ENCODE assay signal across 10 cellular contexts in genomic region chr1:6001992-6002576, GRCh38. TPM values are rescaled to one million over a fixed set of nuclear protein-coding genes. Genes with fewer than 3 reads are reported as not detected.
DNase-seq lines count a peak whose midpoint lies in the region; ATAC-seq, FAIRE-seq and TF ChIP-seq lines count a peak whose summit lies in the region.
"Had no signal": no experiment of that assay in that cellular context is flagged by ENCODE, and none has a peak within 500 bp of the region (broad histone marks: within the 10 kb centered on the region; RNA-seq: fewer than 3 reads in every experiment).

No MANE protein-coding gene starts in this region.

- H3K4me1 ChIP-seq in lower lobe of right lung: no peaks in the 10 kb centered on the region
- peaks cover 5% of the 10 kb centered on the region for H3K4me1 ChIP-seq in effector memory CD4-positive, alpha-beta T cell (ENCODE audit: control insufficient read depth, insufficient read depth, low read length, poor library complexity, severe bottlenecking)

- H3K36me3 Mint-ChIP-seq in T-helper 17 cell (ENCODE audit: low read depth): no peaks in the 10 kb centered on the region

- H3K27ac ChIP-seq in lower lobe of right lung: no peak overlapping the region
- no peak overlapping the region for H3K27ac ChIP-seq in effector memory CD4-positive, alpha-beta T cell (ENCODE audit: insufficient read depth, low read length, poor library complexity, severe bottlenecking)

- no peaks in the 10 kb centered on the region for H3K9me3 ChIP-seq in T-helper 17 cell (ENCODE audit: control insufficient read depth, low read length, poor library complexity, severe bottlenecking)
- H3K9me3 ChIP-seq in lower lobe of right lung: no peaks in the 10 kb centered on the region
- H3K9me3 ChIP-seq in effector memory CD4-positive, alpha-beta T cell (ENCODE audit: control insufficient read depth, low read length): no peaks in the 10 kb centered on the region

- H3K36me3 ChIP-seq in lower lobe of right lung: no peaks in the 10 kb centered on the region
- H3K36me3 ChIP-seq in effector memory CD4-positive, alpha-beta T cell (ENCODE audit: control insufficient read depth, insufficient read depth, low read length): no peaks in the 10 kb centered on the region

- no peak for TF ChIP-seq CTCF in lower lobe of right lung (IDR thresholded peaks at IDR 0.05)

- peaks cover 28% of the 10 kb centered on the region for H3K4me1 Mint-ChIP-seq in T-helper 17 cell

- no peak for FAIRE-seq in GM12891 (lab: Jason Lieb, UNC)
- FAIRE-seq: endometrium had no signal

- intact Hi-C loops in lower lobe of right lung (cut with DNase I): no loop called here

- no peak overlapping the region for H3K27ac Mint-ChIP-seq in T-helper 17 cell
- H3K27ac Mint-ChIP-seq: activated naive CD4-positive, alpha-beta T cell treated with anti-CD3 and anti-CD28 coated beads, Interleukin-2, amount 10 ng/mL, durations not matched to agents 7 days and 5 days had no signal

- DNase-seq in DMS153 treated with DMSO at 0.1 percent for 48 hours (lab: John Stamatoyannopoulos, UW; ENCODE audit: unreplicated experiment): peak; percentile 74
- peak; percentile 87 for DNase-seq in NCI-H1105 (lab: John Stamatoyannopoulos, UW)
- no peak for DNase-seq in T-helper 17 cell
- DNase-seq in lower lobe of right lung: peak; percentile 39
- DNase-seq in GM12891 (ENCODE audit: insufficient read length, low spot score): no peak
- no peak for DNase-seq in effector memory CD4-positive, alpha-beta T cell
- DNase-seq: activated naive CD4-positive, alpha-beta T cell treated with anti-CD3 and anti-CD28 coated beads, Interleukin-2, amount 10 ng/mL, durations not matched to agents 7 days and 5 days had no signal

- TF ChIP-seq POLR2A in GM12891 (IDR thresholded peaks at IDR 0.05; ENCODE audit: low read depth, low read length): no peak

- no peaks in the 10 kb centered on the region for H3K27me3 Mint-ChIP-seq in T-helper 17 cell
- H3K27me3 Mint-ChIP-seq: activated naive CD4-positive, alpha-beta T cell treated with anti-CD3 and anti-CD28 coated beads, Interleukin-2, amount 10 ng/mL, durations not matched to agents 7 days and 5 days had no signal

- peak; percentile 35 for ATAC-seq in T-helper 17 cell
- no peak for ATAC-seq in lower lobe of right lung
- no peak for ATAC-seq in HG03565 (IDR thresholded peaks at IDR 0.05; ENCODE audit: unreplicated experiment)
- ATAC-seq in GM19035 (IDR thresholded peaks at IDR 0.05; ENCODE audit: unreplicated experiment): no peak

- no peak overlapping the region for H3K4me3 ChIP-seq in lower lobe of right lung
- H3K4me3 ChIP-seq in effector memory CD4-positive, alpha-beta T cell (ENCODE audit: insufficient read depth, low read depth, low read length, poor library complexity, severe bottlenecking): no peak overlapping the region

- no peak overlapping the region for H3K4me3 Mint-ChIP-seq in T-helper 17 cell
- H3K4me3 Mint-ChIP-seq: activated naive CD4-positive, alpha-beta T cell treated with anti-CD3 and anti-CD28 coated beads, Interleukin-2, amount 10 ng/mL, durations not matched to agents 7 days and 5 days had no signal

- H3K27me3 ChIP-seq in lower lobe of right lung (ENCODE audit: low read depth): no peaks in the 10 kb centered on the region
- no peaks in the 10 kb centered on the region for H3K27me3 ChIP-seq in effector memory CD4-positive, alpha-beta T cell (replicated peaks; ENCODE audit: control insufficient read depth, insufficient read depth, low read length, poor library complexity, severe bottlenecking)

TF ChIP-seq in GM12891, 5 proteins besides CTCF, POLR2A, EP300 and RAD21:
- TF ChIP-seq SPI1 (IDR thresholded peaks at IDR 0.05; ENCODE audit: low read depth, low read length): no peak
- TF ChIP-seq PAX5 (IDR thresholded peaks at IDR 0.05; ENCODE audit: insufficient read depth, low read length, severe bottlenecking): no peak
- no peak for TF ChIP-seq POU2F2 (IDR thresholded peaks at IDR 0.05; ENCODE audit: low read depth, low read length)
- no peak for TF ChIP-seq POLR2AphosphoS5 (IDR thresholded peaks at IDR 0.05; ENCODE audit: low read depth, low read length)
- TF ChIP-seq TAF1 (IDR thresholded peaks at IDR 0.05; ENCODE audit: low read depth, low read length): no peak

RNA-seq across cellular contexts. Expression of gene NPHP4, which starts 9.9 kb away (rescaled TPM):
- total RNA-seq in T-helper 17 cell: 10 to 100 TPM in 1 of 2 donors, 1 to 10 TPM in 1; 9.9 to 14.1 TPM
- 16.1 TPM for total RNA-seq in lower lobe of right lung
- 4.0 TPM for polyA plus RNA-seq in GM12891 (2012; ENCODE audit: low read depth, missing spikeins)

RNA-seq across cellular contexts. Expression of gene KCNAB2, which starts 43.6 kb away (rescaled TPM):
- total RNA-seq in T-helper 17 cell (100 to 1,000 TPM; 203 to 207 TPM), lower lobe of right lung (119 TPM)
- 47.5 TPM for polyA plus RNA-seq in GM12891 (2012; ENCODE audit: low read depth, missing spikeins)

Comparison
In these comparisons a context has a peak if more than half of its experiments do, and no peak if none do; other contexts are left out.
1. DNase-seq: peak in DMS153 treated with DMSO at 0.1 percent for 48 hours (single experiment), NCI-H1105 (single experiment) and lower lobe of right lung (single experiment); none in T-helper 17 cell (0 of 3), GM12891 (single experiment) and effector memory CD4-positive, alpha-beta T cell (0 of 3).